19 cellular contexts compared by ENCODE assay signal in the genomic region with DNA sequence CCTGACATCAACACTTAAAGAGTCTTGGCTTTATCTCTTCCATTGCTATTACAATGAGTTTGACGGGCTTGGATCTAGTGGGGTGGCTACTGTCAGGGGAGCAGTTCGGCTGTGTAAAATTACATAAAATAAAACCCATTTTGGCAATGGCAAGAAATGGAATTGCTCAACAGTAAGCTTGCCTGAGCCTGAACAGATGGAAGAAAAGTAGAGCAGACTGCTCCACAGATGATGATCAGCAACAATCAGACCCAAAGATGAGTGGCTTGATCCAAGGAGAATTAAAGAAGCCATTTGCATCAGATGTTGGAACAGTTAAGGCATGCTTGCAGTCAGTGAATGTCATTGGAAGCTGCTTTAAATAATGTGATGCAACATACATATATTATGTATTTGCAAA.
DNase-seq lines count a peak whose midpoint lies in the region; ATAC-seq lines count a peak whose summit lies in the region.
"Had no signal": no experiment of that assay in that cellular context is flagged by ENCODE, and none has a peak within 500 bp of the region (broad histone marks: within the 10 kb centered on the region; RNA-seq: fewer than 3 reads in every experiment).

No MANE protein-coding gene starts in this region.

- peaks cover 18% of the 10 kb centered on the region for H3K4me1 ChIP-seq in SJCRH30
- H3K4me1 ChIP-seq: Peyer's patch had no signal

- peak; percentile 22 for DNase-seq in D341Med (ENCODE audit: low spot score)
- peak; percentile 34 for DNase-seq in NCI-H1694 (lab: John Stamatoyannopoulos, UW)
- DNase-seq in cerebellar cortex (ENCODE audit: low spot score): peak; percentile 79
- DNase-seq in inferior parietal cortex (ENCODE audit: extremely low spot score): peak; percentile 18
- no peak for DNase-seq in SJCRH30
- DNase-seq in COLO668 (lab: John Stamatoyannopoulos, UW; ENCODE audit: unreplicated experiment): no peak
- DNase-seq: CD4-positive, alpha-beta T cell; DMS79; H7; Karpas-422; NCI-H1417 treated with DMSO at 0.1 percent for 48 hours; NCI-H2081; NCI-H526; NK-92 treated with Interleukin-12 subunit alpha and Interleukin-12 subunit beta, amount 100 ng/mL, for 24 hours; Peyer's patch; SW 1271 had no signal

- H3K36me3 ChIP-seq in SJCRH30: no peaks in the 10 kb centered on the region
- H3K36me3 ChIP-seq: Peyer's patch had no signal

- no peaks in the 10 kb centered on the region for H3K27me3 ChIP-seq in SJCRH30
- H3K27me3 ChIP-seq: Peyer's patch had no signal

- H3K9me3 ChIP-seq in SJCRH30 (replicated peaks): no peaks in the 10 kb centered on the region
- H3K9me3 ChIP-seq: Peyer's patch had no signal

- H3K27ac ChIP-seq in SJCRH30: no peak overlapping the region
- H3K27ac ChIP-seq: Peyer's patch had no signal

- ATAC-seq in GM19035 (IDR thresholded peaks at IDR 0.05; ENCODE audit: unreplicated experiment): no peak
- ATAC-seq in HG03039 (IDR thresholded peaks at IDR 0.05; ENCODE audit: unreplicated experiment): no peak
- ATAC-seq: Right ventricle myocardium inferior had no signal

- no peak overlapping the region for H3K4me3 ChIP-seq in SJCRH30
- H3K4me3 ChIP-seq: Peyer's patch had no signal

Comparison
In these comparisons a context has a peak if more than half of its experiments do, and no peak if none do; other contexts are left out.
1. DNase-seq: peak in D341Med (single experiment), NCI-H1694 (single experiment), cerebellar cortex (single experiment) and inferior parietal cortex (single experiment); none in SJCRH30 (0 of 2) and COLO668 (single experiment).